ENCODE assay signal across 12 cellular contexts in the genomic region with DNA sequence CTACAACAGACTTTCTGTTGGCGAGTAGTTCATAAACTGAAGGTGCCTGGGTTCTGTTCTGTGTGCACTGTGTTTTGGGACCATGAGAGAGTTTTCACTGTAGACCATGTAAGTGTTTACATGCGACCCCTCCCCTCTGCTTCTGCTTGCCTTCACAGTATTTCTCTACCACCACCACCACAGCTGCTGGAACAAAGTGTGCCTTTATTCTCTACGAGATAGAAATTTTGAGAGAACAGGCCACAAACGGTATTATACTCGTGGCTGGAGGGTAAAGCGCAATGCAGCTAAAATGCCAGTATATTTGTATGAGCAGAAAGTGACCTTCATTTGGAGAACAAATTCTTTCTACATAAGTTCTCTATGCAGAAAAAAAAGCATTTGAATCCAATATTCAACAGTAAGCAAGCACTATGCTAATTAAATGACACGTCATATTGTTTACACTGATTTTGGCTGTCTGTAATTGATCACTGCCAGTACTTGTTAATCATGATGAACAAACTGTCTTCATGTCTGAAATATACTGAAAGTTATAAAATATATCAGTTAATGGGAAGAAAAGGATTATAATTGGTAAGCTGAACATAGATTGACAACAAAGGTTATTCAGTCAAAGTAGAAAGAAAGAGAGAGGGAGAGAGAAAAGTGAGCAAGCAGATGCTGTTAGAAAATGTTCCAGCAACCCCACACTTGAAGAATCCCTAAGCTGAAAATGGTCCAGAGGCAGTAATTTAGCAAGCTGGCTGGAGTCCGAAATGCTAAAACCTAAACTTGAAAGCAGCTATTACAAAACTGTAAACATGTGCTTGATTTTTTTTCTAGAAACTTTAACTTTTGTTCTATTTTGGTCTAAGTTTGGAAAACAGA. TPM values are rescaled to one million over a fixed set of nuclear protein-coding genes. Genes with fewer than 3 reads are reported as not detected.
DNase-seq lines count a peak whose midpoint lies in the region; ATAC-seq and TF ChIP-seq lines count a peak whose summit lies in the region.
"Had no signal": no experiment of that assay in that cellular context is flagged by ENCODE, and none has a peak within 500 bp of the region (broad histone marks: within the 10 kb centered on the region; RNA-seq: fewer than 3 reads in every experiment).

No MANE protein-coding gene starts in this region.

- TF ChIP-seq EP300 in tibial nerve (IDR thresholded peaks at IDR 0.05) = no peak

- no peaks in the 10 kb centered on the region for H3K27me3 ChIP-seq in colonic mucosa
- H3K27me3 ChIP-seq in muscle layer of colon (ENCODE audit: control insufficient read depth in 1 of 2, insufficient read depth in 2 of 2, low read length in 2 of 2) = no peaks in the 10 kb centered on the region
- no peaks in the 10 kb centered on the region for H3K27me3 ChIP-seq in tibial nerve

- H3K27me3 Mint-ChIP-seq in activated naive CD8-positive, alpha-beta T cell = no peaks in the 10 kb centered on the region
- no peaks in the 10 kb centered on the region for H3K27me3 Mint-ChIP-seq in activated naive CD8-positive, alpha-beta T cell treated with anti-CD3 and anti-CD28 coated beads, Interleukin-2, amount 50 U/mL, for 24 hours
- H3K27me3 Mint-ChIP-seq: activated B cell treated with CpG ODN at 0.5 μM for 24 hours, B cell had no signal

- H3K36me3 Mint-ChIP-seq in activated naive CD8-positive, alpha-beta T cell = peaks cover 17% of the 10 kb centered on the region
- peaks cover 20% of the 10 kb centered on the region for H3K36me3 Mint-ChIP-seq in activated naive CD8-positive, alpha-beta T cell treated with anti-CD3 and anti-CD28 coated beads, Interleukin-2, amount 50 U/mL, for 24 hours (ENCODE audit: low read depth)

- H3K36me3 ChIP-seq in colonic mucosa (no peaks in the 10 kb centered on the region), muscle layer of colon (ENCODE audit: insufficient read depth, low read length) (peaks cover 3% of the 10 kb centered on the region), tibial nerve (no peaks in the 10 kb centered on the region)

- TF ChIP-seq CTCF in colonic mucosa (IDR thresholded peaks at IDR 0.05) (no peak), tibial nerve (IDR thresholded peaks at IDR 0.05) (no peak)

- H3K9me3 ChIP-seq in colonic mucosa (no peaks in the 10 kb centered on the region), muscle layer of colon (ENCODE audit: low read length) (no peaks in the 10 kb centered on the region), tibial nerve (no peaks in the 10 kb centered on the region)

- no peak for DNase-seq in activated naive CD8-positive, alpha-beta T cell treated with anti-CD3 and anti-CD28 coated beads, Interleukin-2, amount 50 U/mL, for 24 hours
- DNase-seq in colonic mucosa (no peak), tibial nerve (ENCODE audit: low spot score in 2 of 2) (no peak)
- DNase-seq in stimulated activated CD4-positive, alpha-beta T cell treated with anti-CD3 and anti-CD28 coated beads, Interleukin-4, amount 100 ng/mL, for 4 hours = no peak
- no peak for DNase-seq in effector CD4-positive, alpha-beta T cell
- DNase-seq: activated B cell treated with CpG ODN at 0.5 μM for 24 hours; activated naive CD4-positive, alpha-beta T cell treated with Interleukin-2 at 50 U/mL for 16 hours had no signal

- H3K9me3 Mint-ChIP-seq in activated naive CD8-positive, alpha-beta T cell (ENCODE audit: low read depth) = no peaks in the 10 kb centered on the region
- no peaks in the 10 kb centered on the region for H3K9me3 Mint-ChIP-seq in activated naive CD8-positive, alpha-beta T cell treated with anti-CD3 and anti-CD28 coated beads, Interleukin-2, amount 50 U/mL, for 24 hours
- H3K9me3 Mint-ChIP-seq: activated B cell treated with CpG ODN at 0.5 μM for 24 hours had no signal

- H3K4me1 ChIP-seq in colonic mucosa (no peaks in the 10 kb centered on the region), muscle layer of colon (ENCODE audit: insufficient read depth, low read length) (peaks cover 45% of the 10 kb centered on the region), tibial nerve (peaks cover 0 to 56% (median 24%) of the 10 kb centered on the region in 4 donors)

- H3K27ac ChIP-seq in colonic mucosa (peak overlapping the region; percentile 24), muscle layer of colon (ENCODE audit: low read depth, low read length) (peak overlapping the region; percentile 63), tibial nerve (peak overlapping the region; percentile 39 to 84 (median 62))

- peaks cover 15% of the 10 kb centered on the region for H3K4me1 Mint-ChIP-seq in activated naive CD8-positive, alpha-beta T cell (ENCODE audit: low read depth)
- H3K4me1 Mint-ChIP-seq in activated naive CD8-positive, alpha-beta T cell treated with anti-CD3 and anti-CD28 coated beads, Interleukin-2, amount 50 U/mL, for 24 hours = peaks cover 16% of the 10 kb centered on the region
- H3K4me1 Mint-ChIP-seq: B cell had no signal

- 27 to 39% methylated on average over 8 of the region's 8 CpGs for WGBS in tibial nerve, 2 donors

- no peak overlapping the region for H3K4me3 Mint-ChIP-seq in activated naive CD8-positive, alpha-beta T cell
- H3K4me3 Mint-ChIP-seq in activated naive CD8-positive, alpha-beta T cell treated with anti-CD3 and anti-CD28 coated beads, Interleukin-2, amount 50 U/mL, for 24 hours = no peak overlapping the region
- H3K4me3 Mint-ChIP-seq: activated B cell treated with CpG ODN at 0.5 μM for 24 hours, B cell had no signal

- ATAC-seq in activated naive CD8-positive, alpha-beta T cell treated with anti-CD3 and anti-CD28 coated beads, Interleukin-2, amount 50 U/mL, for 24 hours = no peak
- no peak for ATAC-seq in GM18867 (IDR thresholded peaks at IDR 0.05; ENCODE audit: unreplicated experiment)

- intact Hi-C loops in colonic mucosa (cut with DNase I) = no loop called here

- no peak overlapping the region for H3K4me3 ChIP-seq in colonic mucosa
- peak overlapping the region; percentile 8 to 22 for H3K4me3 ChIP-seq in muscle layer of colon (ENCODE audit: low read depth in 1 of 2, low read length in 2 of 2)
- H3K4me3 ChIP-seq in tibial nerve = peak overlapping the region in 1 of 4 donors; percentile 0

- TF ChIP-seq POLR2A in tibial nerve (IDR thresholded peaks at IDR 0.05) = no peak

- peak overlapping the region; percentile 61 for H3K27ac Mint-ChIP-seq in activated naive CD8-positive, alpha-beta T cell
- no peak overlapping the region for H3K27ac Mint-ChIP-seq in activated naive CD8-positive, alpha-beta T cell treated with anti-CD3 and anti-CD28 coated beads, Interleukin-2, amount 50 U/mL, for 24 hours
- H3K27ac Mint-ChIP-seq: activated B cell treated with CpG ODN at 0.5 μM for 24 hours, B cell had no signal

- H3K9ac ChIP-seq in colonic mucosa (ENCODE audit: low read depth in 2 of 2, low read length in 2 of 2) = no peak overlapping the region
- peak overlapping the region; percentile 13 for H3K9ac ChIP-seq in muscle layer of colon (ENCODE audit: low read length)

RNA-seq across cellular contexts. Expression of a gene that starts 8.8 kb away (rescaled TPM):
- total RNA-seq in colonic mucosa = not detected
- total RNA-seq in tibial nerve = 1 to 10 TPM; 1.5 to 4.4 (median 3.3) TPM
- total RNA-seq: activated B cell treated with CpG ODN at 0.5 μM for 24 hours, B cell, M059J had no signal

RNA-seq across cellular contexts. Expression of a gene that starts 41.7 kb away (rescaled TPM):
- total RNA-seq in colonic mucosa (10 to 100 TPM; 17.8 to 27.9 TPM), tibial nerve (10 to 100 TPM; 21.4 to 52.7 (median 22.1) TPM)
